Comparison of ENCODE assay signal across 25 cellular contexts in the genomic region with DNA sequence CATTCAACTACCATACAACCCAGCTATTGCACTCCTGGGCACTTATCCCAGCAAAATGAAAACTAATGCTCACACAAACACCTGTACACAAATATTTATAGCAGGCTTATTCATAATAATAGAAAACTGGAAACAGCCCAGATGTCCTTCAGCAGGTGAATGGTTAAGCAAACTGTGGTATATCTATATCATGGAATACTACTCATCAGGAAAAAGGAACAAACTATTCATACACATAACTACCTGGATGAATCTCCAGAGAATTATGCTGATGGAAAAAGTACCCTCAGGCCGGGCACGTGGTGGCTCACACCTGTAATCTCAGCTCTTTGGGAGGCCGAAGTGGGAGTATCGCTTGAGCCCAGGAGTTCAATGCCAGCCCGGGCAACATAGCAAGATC. TPM values are rescaled to one million over a fixed set of nuclear protein-coding genes. Genes with fewer than 3 reads are reported as not detected.
DNase-seq lines count a peak whose midpoint lies in the region; ATAC-seq, FAIRE-seq and TF ChIP-seq lines count a peak whose summit lies in the region.
"Had no signal": no experiment of that assay in that cellular context is flagged by ENCODE, and none has a peak within 500 bp of the region (broad histone marks: within the 10 kb centered on the region; RNA-seq: fewer than 3 reads in every experiment).

No MANE protein-coding gene starts in this region.

- DNase-seq in left ventricle myocardium inferior (no peak), right atrium auricular region (ENCODE audit: low spot score) (no peak), K562 (ENCODE audit: extremely low read depth in 1 of 4, low spot score in 3 of 4) (no peak), neural crest cell (ENCODE audit: low read depth, low spot score) (no peak), sigmoid colon (peak; percentile 18), HUDEP-2 (lab: John Stamatoyannopoulos, UW; ENCODE audit: unreplicated experiment in 76 of 76) (no peak), C1 segment of cervical spinal cord (lab: John Stamatoyannopoulos, UW) (no peak), EL (no peak)
- DNase-seq: 8988T; ACHN; BE2C; Caco-2; Calu3; CD4-positive, alpha-beta T cell; CD8-positive, alpha-beta T cell; DMS79; DND-41; GF-D8 had no signal

- no peaks in the 10 kb centered on the region for H3K9me3 ChIP-seq in left ventricle myocardium inferior (replicated peaks)
- H3K9me3 ChIP-seq in right atrium auricular region = no peaks in the 10 kb centered on the region
- H3K9me3 ChIP-seq in K562 (replicated peaks; ENCODE audit: control insufficient read depth, insufficient read depth, low read depth, low read length) = no peaks in the 10 kb centered on the region; the same call in 1 of the 2 replicates
- no peaks in the 10 kb centered on the region for H3K9me3 ChIP-seq in sigmoid colon
- H3K9me3 ChIP-seq: BE2C, Caco-2 had no signal

- no peak overlapping the region for H2AFZ ChIP-seq in K562 (ENCODE audit: low read depth, low read length)

- H3K4me2 ChIP-seq in K562 (ENCODE audit: insufficient read depth, low read length) = no peak overlapping the region
- H3K4me2 ChIP-seq: BLaER1 had no signal

- in situ Hi-C loops in K562 (cut with MboI) = no loop called here

- TF ChIP-seq CTCF in left ventricle myocardium inferior (IDR thresholded peaks at IDR 0.05; ENCODE audit: borderline replicate concordance) (no peak), right atrium auricular region (IDR thresholded peaks at IDR 0.05) (no peak), K562 (IDR thresholded peaks at IDR 0.05 in 2 of 3, conservative IDR thresholded peaks at IDR 0.05 in 1 of 3; ENCODE audit: insufficient read depth in 2 of 3, low read depth in 1 of 3, low read length in 3 of 3) (no peak), neural crest cell (conservative IDR thresholded peaks at IDR 0.05) (no peak), sigmoid colon (IDR thresholded peaks at IDR 0.05) (no peak)

- peak overlapping the region; percentile 39 for H3K4me3 Mint-ChIP-seq in neural crest cell
- H3K4me3 Mint-ChIP-seq: CD8-positive, alpha-beta T cell had no signal

- peaks cover 17% of the 10 kb centered on the region for H3K4me1 Mint-ChIP-seq in neural crest cell

- POLR2A ChIA-PET in K562 (lab: Yijun Ruan, JAX) = no interaction called here

- H3K36me3 ChIP-seq in left ventricle myocardium inferior (no peaks in the 10 kb centered on the region), right atrium auricular region (no peaks in the 10 kb centered on the region), K562 (ENCODE audit: control insufficient read depth, insufficient read depth, low read length) (no peaks in the 10 kb centered on the region; the same call in 2 of the 3 replicates), sigmoid colon (no peaks in the 10 kb centered on the region)
- H3K36me3 ChIP-seq: BE2C, BLaER1 had no signal

- CTCF ChIA-PET in K562 (lab: Yijun Ruan, JAX; ENCODE audit: low intra/inter-chr PET ratio) = no interaction called here

- intact Hi-C loops in left ventricle myocardium inferior (cut with micrococcal nuclease) = no loop called here
- intact Hi-C loops in K562 (cut with micrococcal nuclease) = no loop called here
- intact Hi-C loops in sigmoid colon (cut with DNase I) = no loop called here

- H4K20me1 ChIP-seq in K562 (replicated peaks; ENCODE audit: control insufficient read depth, insufficient read depth, low read length) = no peaks in the 10 kb centered on the region

- H3K27me3 Mint-ChIP-seq in neural crest cell (ENCODE audit: low read depth) = no peaks in the 10 kb centered on the region
- H3K27me3 Mint-ChIP-seq: CD4-positive, alpha-beta T cell had no signal

- no peak overlapping the region for H3K9ac ChIP-seq in K562 (ENCODE audit: insufficient read depth in 1 of 2, low read depth in 2 of 2, low read length in 2 of 2)
- H3K9ac ChIP-seq: BLaER1 had no signal

- H3K4me1 ChIP-seq in left ventricle myocardium inferior (peaks cover 33% of the 10 kb centered on the region), right atrium auricular region (peaks cover 0 to 10% of the 10 kb centered on the region in 2 donors), K562 (replicated peaks in 1 of 2; ENCODE audit: control insufficient read depth in 2 of 2, insufficient read depth in 2 of 2, low read length in 2 of 2) (peaks cover 2 to 11% of the 10 kb centered on the region in 2 experiments; a peak in 3 of 5 replicates), sigmoid colon (peaks cover 0 to 10% (median 8%) of the 10 kb centered on the region in 4 donors)
- H3K4me1 ChIP-seq: BE2C had no signal

- H3K36me3 Mint-ChIP-seq in neural crest cell (ENCODE audit: low read depth) = no peaks in the 10 kb centered on the region

- no peak for FAIRE-seq in K562 (lab: Jason Lieb, UNC)
- FAIRE-seq: A204.1, D721Med, G401.6, GM12891, GM19239 had no signal

- no peak overlapping the region for H3K27ac Mint-ChIP-seq in neural crest cell (ENCODE audit: unreplicated experiment)
- H3K27ac Mint-ChIP-seq: CD4-positive, alpha-beta T cell; CD8-positive, alpha-beta T cell had no signal

- H3K27me3 ChIP-seq in left ventricle myocardium inferior (ENCODE audit: low read depth) = no peaks in the 10 kb centered on the region
- H3K27me3 ChIP-seq in right atrium auricular region = no peaks in the 10 kb centered on the region
- no peaks in the 10 kb centered on the region for H3K27me3 ChIP-seq in K562 (ENCODE audit: control insufficient read depth in 2 of 2, insufficient read depth in 2 of 2, low read length in 2 of 2)
- no peaks in the 10 kb centered on the region for H3K27me3 ChIP-seq in sigmoid colon
- H3K27me3 ChIP-seq: BE2C, BLaER1 had no signal

- TF ChIP-seq POLR2A in K562 (conservative IDR thresholded peaks at IDR 0.05) (no peak), sigmoid colon (IDR thresholded peaks at IDR 0.05) (no peak)

- no peaks in the 10 kb centered on the region for H3K9me3 Mint-ChIP-seq in neural crest cell
- H3K9me3 Mint-ChIP-seq: CD4-positive, alpha-beta T cell; CD8-positive, alpha-beta T cell had no signal

- TF ChIP-seq EP300 in K562 (IDR thresholded peaks at IDR 0.05; ENCODE audit: low read length) (no peak), sigmoid colon (IDR thresholded peaks at IDR 0.05) (no peak)

- peak overlapping the region; percentile 66 for H3K27ac ChIP-seq in left ventricle myocardium inferior (replicated peaks)
- no peak overlapping the region for H3K27ac ChIP-seq in right atrium auricular region
- no peak overlapping the region for H3K27ac ChIP-seq in K562 (ENCODE audit: extremely low read depth, low read depth, low read length)
- H3K27ac ChIP-seq in sigmoid colon = no peak overlapping the region
- H3K27ac ChIP-seq: BLaER1, C4-2B had no signal

- no peak for TF ChIP-seq RAD21 in K562 (CRISPR knock-in tag; conservative IDR thresholded peaks at IDR 0.05 in 1 of 2, IDR thresholded peaks at IDR 0.05 in 1 of 2)

- BruUV-seq in K562 (replicated peaks; lab: Mats Ljungman, UMichigan) = no TSS peak

- no peaks in the 10 kb centered on the region for H3K9me1 ChIP-seq in K562 (ENCODE audit: control insufficient read depth, insufficient read depth, low read length)

- ATAC-seq in K562 = no peak
- ATAC-seq: CD8-positive, alpha-beta T cell had no signal

- 79% methylated on average over 5 of the region's 5 CpGs for WGBS in K562 (ENCODE audit: insufficient coverage, low coverage, missing lambda C conversion rate)
- 94 to 97% methylated on average over 5 of the region's 5 CpGs for WGBS in sigmoid colon, 2 donors

- H3K79me2 ChIP-seq in K562 (ENCODE audit: control insufficient read depth, insufficient read depth, low read length) = peaks cover 12% of the 10 kb centered on the region

- H3K4me3 ChIP-seq in left ventricle myocardium inferior = no peak overlapping the region
- H3K4me3 ChIP-seq in right atrium auricular region = no peak overlapping the region
- H3K4me3 ChIP-seq in K562 = no peak overlapping the region
- H3K4me3 ChIP-seq in sigmoid colon = no peak overlapping the region
- H3K4me3 ChIP-seq: BLaER1 had no signal

RNA-seq across cellular contexts. Expression of gene BLTP3A, which starts 3.8 kb away (rescaled TPM):
- 16.5 TPM for total RNA-seq in left ventricle myocardium inferior
- 10 to 100 TPM; 17.7 to 22.6 TPM for total RNA-seq in right atrium auricular region
- total RNA-seq in K562 (2011; cell fraction: chromatin; rRNA removed; ENCODE audit: low replicate concordance) = 63.2 and 83.7 TPM in 2 replicates
- total RNA-seq in K562 (2011; cell fraction: nucleolus; rRNA removed) = 35.0 and 36.8 TPM in 2 replicates
- 39.5 and 45.3 TPM in 2 replicates for total RNA-seq in K562 (2011; cell fraction: nucleoplasm; rRNA removed)
- 14.8 and 16.7 TPM in 2 replicates for total RNA-seq in K562 (2014; rRNA removed)
- total RNA-seq in K562 (2014; rRNA removed; fragmentation: Illumina TruSeq; extraction: Trizol) = 21.5 and 24.6 TPM in 2 replicates
- total RNA-seq in K562 (2015; rRNA removed; fragmentation: Illumina TruSeq; extraction: Trizol) = 13.3 and 14.0 TPM in 2 replicates
- total RNA-seq in K562 (2021) = 30.2 and 34.6 TPM in 2 replicates
- 29.3 and 33.0 TPM in 2 replicates for polyA plus RNA-seq in K562 (2011; rRNA removed)
- 23.9 and 26.2 TPM in 2 replicates for polyA plus RNA-seq in K562 (2011; cell fraction: cytosol; rRNA removed)
- polyA plus RNA-seq in K562 (2011; cell fraction: nucleus; rRNA removed) = 16.4 and 18.6 TPM in 2 replicates
- 12.0 and 23.2 TPM in 2 replicates for polyA plus RNA-seq in K562 (2012)
- polyA plus RNA-seq in K562 (2014; fragmentation: Illumina TruSeq; extraction: Trizol) = 26.6 and 27.2 TPM in 2 replicates
- 1 to 10 TPM; 7.5 to 7.7 TPM for polyA plus RNA-seq in K562 (2014; fragmentation: Nextera tagmentation; extraction: Ambion mirVana)
- polyA plus RNA-seq in K562 (2014; rRNA removed) = 15.5 and 17.9 TPM in 2 replicates
- polyA minus RNA-seq in K562 (2011; rRNA and poly(A)+ RNA removed) = 62.1 and 71.6 TPM in 2 replicates
- 38.1 and 38.5 TPM in 2 replicates for polyA minus RNA-seq in K562 (2011; cell fraction: cytosol; rRNA and poly(A)+ RNA removed)
- polyA minus RNA-seq in K562 (2011; cell fraction: nucleus; rRNA and poly(A)+ RNA removed) = 14.1 and 23.9 TPM in 2 replicates
- total RNA-seq in neural crest cell = 19.9 and 20.3 TPM in 2 replicates
- 10 to 100 TPM in 1 of 4 donors, 1 to 10 TPM in 3; 6.7 to 11.6 (median 7.2) TPM for total RNA-seq in sigmoid colon
- polyA plus RNA-seq in sigmoid colon = 1 to 10 TPM in 2 of 3 donors, under 1 TPM in 1; 0.60 to 5.3 (median 1.2) TPM

RNA-seq across cellular contexts. Expression of gene SNRPC, which starts 30.8 kb away (rescaled TPM):
- total RNA-seq in left ventricle myocardium inferior (159 TPM), right atrium auricular region (100 to 1,000 TPM; 116 TPM), K562 (2014; rRNA removed) (500 and 634 TPM in 2 replicates), K562 (2014; rRNA removed; fragmentation: Illumina TruSeq; extraction: Trizol) (430 and 439 TPM in 2 replicates), K562 (2015; rRNA removed; fragmentation: Illumina TruSeq; extraction: Trizol) (488 and 508 TPM in 2 replicates), K562 (2021) (415 and 433 TPM in 2 replicates), neural crest cell (200 and 207 TPM in 2 replicates), sigmoid colon (10 to 100 TPM; 48.2 to 69.3 (median 58.6) TPM)
- total RNA-seq in K562 (2011; cell fraction: chromatin; rRNA removed; ENCODE audit: low replicate concordance) = 34.0 and 37.5 TPM in 2 replicates
- 54.7 and 59.2 TPM in 2 replicates for total RNA-seq in K562 (2011; cell fraction: nucleolus; rRNA removed)
- 62.7 and 69.1 TPM in 2 replicates for total RNA-seq in K562 (2011; cell fraction: nucleoplasm; rRNA removed)
- polyA plus RNA-seq in K562 (2011; rRNA removed) (495 and 598 TPM in 2 replicates), K562 (2014; fragmentation: Illumina TruSeq; extraction: Trizol) (868 and 905 TPM in 2 replicates), K562 (2014; fragmentation: Nextera tagmentation; extraction: Ambion mirVana) (100 to 1,000 TPM; 697 to 889 TPM), K562 (2014; rRNA removed) (808 and 854 TPM in 2 replicates), sigmoid colon (100 to 1,000 TPM; 111 to 146 (median 117) TPM)
- 883 and 1,009 TPM in 2 replicates for polyA plus RNA-seq in K562 (2011; cell fraction: cytosol; rRNA removed)
- polyA plus RNA-seq in K562 (2011; cell fraction: nucleus; rRNA removed) = 165 and 174 TPM in 2 replicates
- polyA plus RNA-seq in K562 (2012) = 407 and 437 TPM in 2 replicates
- polyA minus RNA-seq in K562 (2011; rRNA and poly(A)+ RNA removed) = 218 and 228 TPM in 2 replicates
- 104 and 122 TPM in 2 replicates for polyA minus RNA-seq in K562 (2011; cell fraction: cytosol; rRNA and poly(A)+ RNA removed)
- 21.0 and 35.1 TPM in 2 replicates for polyA minus RNA-seq in K562 (2011; cell fraction: nucleus; rRNA and poly(A)+ RNA removed)
